Comparison of ENCODE assay signal across 1 cellular context in genomic region chr1:247146671-247147070, GRCh38.
TF ChIP-seq lines count a peak whose summit lies in the region.

No MANE protein-coding gene starts in this region.

TF ChIP-seq in K562, 482 proteins besides CTCF, POLR2A, EP300 and RAD21:
- TF ChIP-seq ZBTB33 (CRISPR knock-in tag; IDR thresholded peaks at IDR 0.05) (peak; percentile 41; the same call in 1 of the 2 replicates), IRF9 (tag; IDR thresholded peaks at IDR 0.05) (no peak)
